ENCODE assay signal across 33 cellular contexts in the genomic region with DNA sequence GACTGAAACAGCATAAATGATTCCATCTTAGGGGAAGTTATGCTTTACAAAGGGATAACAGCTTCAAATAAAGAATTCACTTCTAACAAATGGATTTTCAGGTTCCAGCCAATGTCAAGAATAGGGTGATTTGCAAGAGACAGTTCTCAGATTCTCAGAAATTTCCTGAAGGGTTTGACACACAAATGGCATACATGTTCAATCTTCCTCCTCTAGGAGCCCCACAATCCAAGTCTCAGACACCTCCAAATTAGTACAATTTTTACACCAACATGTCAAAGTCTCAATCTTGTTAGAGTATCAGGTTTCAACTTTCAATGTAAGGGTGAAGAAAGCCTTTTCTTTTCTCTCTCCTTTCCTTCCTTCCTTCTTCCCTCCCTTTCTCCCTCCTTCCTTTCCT.
DNase-seq lines count a peak whose midpoint lies in the region; ATAC-seq, FAIRE-seq and TF ChIP-seq lines count a peak whose summit lies in the region.
"Had no signal": no experiment of that assay in that cellular context is flagged by ENCODE, and none has a peak within 500 bp of the region (broad histone marks: within the 10 kb centered on the region; RNA-seq: fewer than 3 reads in every experiment).

No MANE protein-coding gene starts in this region.

- ATAC-seq in GM12878: no peak
- ATAC-seq: A549; CD8-positive, alpha-beta T cell had no signal

- H3K36me3 ChIP-seq in GM12878 (ENCODE audit: control insufficient read depth in 2 of 2, insufficient read depth in 2 of 2, low read length in 1 of 2) (no peaks in the 10 kb centered on the region), neural cell (ENCODE audit: insufficient read depth, low read length) (no peaks in the 10 kb centered on the region)
- H3K36me3 ChIP-seq: BE2C; BLaER1; BLaER1 treated with 17β-estradiol and CSF1 and Interleukin-3, amounts not matched to agents 10 nM and 100 nM had no signal

- H3K27me3 ChIP-seq in GM12878 (replicated peaks in 1 of 2; ENCODE audit: control insufficient read depth in 2 of 2, insufficient read depth in 2 of 2, low read length in 1 of 2) (no peaks in the 10 kb centered on the region), neural cell (ENCODE audit: insufficient read depth, low read depth, low read length) (no peaks in the 10 kb centered on the region)
- H3K27me3 ChIP-seq: BE2C; BLaER1; BLaER1 treated with 17β-estradiol and CSF1 and Interleukin-3, amounts not matched to agents 10 nM and 100 nM had no signal

- H3K9me3 ChIP-seq in GM12878 (replicated peaks; ENCODE audit: control insufficient read depth, insufficient read depth, low read length): no peaks in the 10 kb centered on the region
- no peaks in the 10 kb centered on the region for H3K9me3 ChIP-seq in neural cell (ENCODE audit: low read length)
- H3K9me3 ChIP-seq: A549, BE2C, BLaER1, Caco-2 had no signal

- peak; percentile 45 for FAIRE-seq in H54 (lab: Jason Lieb, UNC)
- FAIRE-seq in GM12878 (lab: Jason Lieb, UNC): peak; percentile 13
- FAIRE-seq: A204.1, A549, D721Med had no signal

- H3F3A ChIP-seq in neural cell (ENCODE audit: insufficient read depth, low read length, poor library complexity, severe bottlenecking): no peaks in the 10 kb centered on the region

- SMC1A ChIA-PET in GM12878 (lab: Charles Lee; ENCODE audit: uncharacterized antibody, unreplicated experiment): interaction anchor here (0.8 kb wide), 1 partner anchor 23 kb away, joined by 4 read pairs; no protein-coding TSS in a partner anchor

- RAD21 ChIA-PET in GM12878 (lab: Charles Lee; ENCODE audit: unreplicated experiment): no interaction called here

- TF ChIP-seq RAD21 in GM12878 (IDR thresholded peaks at IDR 0.05; ENCODE audit: insufficient read depth, low read depth, low read length): no peak
- TF ChIP-seq RAD21 in neural cell (conservative IDR thresholded peaks at IDR 0.05): no peak

- no peak overlapping the region for H3K9ac ChIP-seq in GM12878 (ENCODE audit: control insufficient read depth, insufficient read depth, low read length)
- no peak overlapping the region for H3K9ac ChIP-seq in neural cell (ENCODE audit: low read length)
- H3K9ac ChIP-seq: BLaER1; BLaER1 treated with 17β-estradiol and CSF1 and Interleukin-3, amounts not matched to agents 10 nM and 100 nM had no signal

- H3K27ac ChIP-seq in GM12878 (ENCODE audit: control insufficient read depth, insufficient read depth) (no peak overlapping the region), neural cell (ENCODE audit: low read length) (peak overlapping the region; percentile 9)
- H3K27ac ChIP-seq: 22Rv1; A549; BLaER1; BLaER1 treated with 17β-estradiol and CSF1 and Interleukin-3, amounts not matched to agents 10 nM and 100 nM; C4-2B had no signal

- H4K20me1 ChIP-seq in GM12878 (ENCODE audit: control insufficient read depth, insufficient read depth): no peaks in the 10 kb centered on the region
- H4K20me1 ChIP-seq in neural cell (ENCODE audit: insufficient read depth): no peaks in the 10 kb centered on the region
- H4K20me1 ChIP-seq: BLaER1; BLaER1 treated with 17β-estradiol and CSF1 and Interleukin-3, amounts not matched to agents 10 nM and 100 nM had no signal

- DNase-seq in H54 (ENCODE audit: insufficient read length, low spot score) (no peak), GM12878 (ENCODE audit: low read depth, low spot score) (no peak), germinal center (ENCODE audit: low spot score) (no peak), lower leg skin (ENCODE audit: low spot score in 2 of 2) (no peak), SHP77 treated with DMSO at 0.1 percent for 48 hours (lab: John Stamatoyannopoulos, UW) (no peak)
- DNase-seq: 8988T; ACHN; AML-193; BE2C; C1 segment of cervical spinal cord; Caco-2; Calu3; CD4-positive, alpha-beta memory T cell; CD4-positive, alpha-beta T cell; CD4-positive, CD25-positive, alpha-beta regulatory T cell; CD8-positive, alpha-beta memory T cell; CD8-positive, alpha-beta T cell; COR-L47; DMS 273 treated with DMSO at 0.1 percent for 48 hours; DMS153; DMS53; DMS79; DMS79 treated with DMSO at 0.1 percent for 48 hours; DND-41; EL had no signal

- in situ Hi-C loops in GM12878 (cut with MboI): no loop called here

- no peaks in the 10 kb centered on the region for H3K4me1 ChIP-seq in GM12878 (ENCODE audit: control insufficient read depth, insufficient read depth, low read length)
- H3K4me1 ChIP-seq: A549; BE2C; BLaER1; BLaER1 treated with 17β-estradiol and CSF1 and Interleukin-3, amounts not matched to agents 10 nM and 100 nM; Caco-2 had no signal

- POLR2A ChIA-PET in GM12878 (lab: Charles Lee): no interaction called here

- H3K4me3 ChIP-seq in GM12878 (no peak overlapping the region), neural cell (ENCODE audit: low read length) (no peak overlapping the region), lower leg skin (ENCODE audit: low read depth, poor library complexity, severe bottlenecking) (no peak overlapping the region)
- H3K4me3 ChIP-seq: A549; BLaER1; BLaER1 treated with 17β-estradiol and CSF1 and Interleukin-3, amounts not matched to agents 10 nM and 100 nM had no signal

- no peak overlapping the region for H3K4me2 ChIP-seq in GM12878 (ENCODE audit: control insufficient read depth, insufficient read depth)
- H3K4me2 ChIP-seq in neural cell (ENCODE audit: low read length): no peak overlapping the region
- H3K4me2 ChIP-seq: A549; BLaER1; BLaER1 treated with 17β-estradiol and CSF1 and Interleukin-3, amounts not matched to agents 10 nM and 100 nM had no signal

- H3K79me2 ChIP-seq in GM12878 (ENCODE audit: control insufficient read depth, insufficient read depth, low read length): no peaks in the 10 kb centered on the region
- no peaks in the 10 kb centered on the region for H3K79me2 ChIP-seq in neural cell (replicated peaks; ENCODE audit: insufficient read depth, low read length)

- intact Hi-C loops in GM12878 (cut with micrococcal nuclease; ENCODE audit: unreplicated experiment): no loop called here
- intact Hi-C loops in lower leg skin (cut with DNase I; ENCODE audit: low total_unique reads): no loop called here

- no peak overlapping the region for H2AFZ ChIP-seq in GM12878 (ENCODE audit: control insufficient read depth, low read depth, low read length)
- H2AFZ ChIP-seq in neural cell (ENCODE audit: low read depth, low read length): no peak overlapping the region

- H3K9me2 ChIP-seq in neural cell (ENCODE audit: insufficient read depth, low read length): no peaks in the 10 kb centered on the region

- CTCF ChIA-PET in GM12878 (lab: Yijun Ruan, JAX): no interaction called here

- TF ChIP-seq POLR2A in H54 (IDR thresholded peaks at IDR 0.05; ENCODE audit: low read depth, low read length) (no peak), GM12878 (IDR thresholded peaks at IDR 0.05; ENCODE audit: low read depth, low read length) (no peak), lower leg skin (IDR thresholded peaks at IDR 0.05) (no peak)

- BruUV-seq in GM12878 (replicated peaks; lab: Mats Ljungman, UMichigan): no TSS peak

- TF ChIP-seq CTCF in GM12878 (IDR thresholded peaks at IDR 0.05 in 2 of 3, conservative IDR thresholded peaks at IDR 0.05 in 1 of 3; ENCODE audit: control insufficient read depth in 2 of 3, extremely low read depth in 1 of 3, insufficient read depth in 1 of 3, low read depth in 3 of 3, low read length in 3 of 3) (no peak), neural cell (IDR thresholded peaks at IDR 0.05; ENCODE audit: poor library complexity, severe bottlenecking) (peak; percentile 14), lower leg skin (IDR thresholded peaks at IDR 0.05) (no peak)

- TF ChIP-seq EP300 in GM12878 (IDR thresholded peaks at IDR 0.05; ENCODE audit: borderline replicate concordance in 1 of 2, control insufficient read depth in 1 of 2, low read depth in 2 of 2, low read length in 2 of 2) (no peak), neural cell (conservative IDR thresholded peaks at IDR 0.05; ENCODE audit: poor library complexity, severe bottlenecking) (peak; percentile 66)

TF ChIP-seq in GM12878, 131 proteins besides CTCF, POLR2A, EP300 and RAD21 (continues in another document):
- TF ChIP-seq ATF7 (IDR thresholded peaks at IDR 0.05; ENCODE audit: low read depth) (no peak), SREBF1 (IDR thresholded peaks at IDR 0.05; ENCODE audit: low read length) (no peak)

TF ChIP-seq in neural cell, 6 proteins besides CTCF, POLR2A, EP300 and RAD21:
- peak; percentile 33 for TF ChIP-seq POLR2AphosphoS5 (IDR thresholded peaks at IDR 0.05)
- TF ChIP-seq TAF1 (IDR thresholded peaks at IDR 0.05; ENCODE audit: low read depth): no peak
- no peak for TF ChIP-seq SMC3 (conservative IDR thresholded peaks at IDR 0.05; ENCODE audit: poor library complexity)
- TF ChIP-seq, protein P1, sequence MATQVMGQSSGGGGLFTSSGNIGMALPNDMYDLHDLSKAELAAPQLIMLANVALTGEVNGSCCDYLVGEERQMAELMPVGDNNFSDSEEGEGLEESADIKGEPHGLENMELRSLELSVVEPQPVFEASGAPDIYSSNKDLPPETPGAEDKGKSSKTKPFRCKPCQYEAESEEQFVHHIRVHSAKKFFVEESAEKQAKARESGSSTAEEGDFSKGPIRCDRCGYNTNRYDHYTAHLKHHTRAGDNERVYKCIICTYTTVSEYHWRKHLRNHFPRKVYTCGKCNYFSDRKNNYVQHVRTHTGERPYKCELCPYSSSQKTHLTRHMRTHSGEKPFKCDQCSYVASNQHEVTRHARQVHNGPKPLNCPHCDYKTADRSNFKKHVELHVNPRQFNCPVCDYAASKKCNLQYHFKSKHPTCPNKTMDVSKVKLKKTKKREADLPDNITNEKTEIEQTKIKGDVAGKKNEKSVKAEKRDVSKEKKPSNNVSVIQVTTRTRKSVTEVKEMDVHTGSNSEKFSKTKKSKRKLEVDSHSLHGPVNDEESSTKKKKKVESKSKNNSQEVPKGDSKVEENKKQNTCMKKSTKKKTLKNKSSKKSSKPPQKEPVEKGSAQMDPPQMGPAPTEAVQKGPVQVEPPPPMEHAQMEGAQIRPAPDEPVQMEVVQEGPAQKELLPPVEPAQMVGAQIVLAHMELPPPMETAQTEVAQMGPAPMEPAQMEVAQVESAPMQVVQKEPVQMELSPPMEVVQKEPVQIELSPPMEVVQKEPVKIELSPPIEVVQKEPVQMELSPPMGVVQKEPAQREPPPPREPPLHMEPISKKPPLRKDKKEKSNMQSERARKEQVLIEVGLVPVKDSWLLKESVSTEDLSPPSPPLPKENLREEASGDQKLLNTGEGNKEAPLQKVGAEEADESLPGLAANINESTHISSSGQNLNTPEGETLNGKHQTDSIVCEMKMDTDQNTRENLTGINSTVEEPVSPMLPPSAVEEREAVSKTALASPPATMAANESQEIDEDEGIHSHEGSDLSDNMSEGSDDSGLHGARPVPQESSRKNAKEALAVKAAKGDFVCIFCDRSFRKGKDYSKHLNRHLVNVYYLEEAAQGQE (IDR thresholded peaks at IDR 0.05; ENCODE audit: borderline replicate concordance): peak; percentile 78
- TF ChIP-seq EZH2 (IDR thresholded peaks at IDR 0.05; ENCODE audit: borderline replicate concordance, insufficient read depth, low read length, poor library complexity, severe bottlenecking): no peak
